8 cellular contexts compared by ENCODE assay signal in the genomic region with DNA sequence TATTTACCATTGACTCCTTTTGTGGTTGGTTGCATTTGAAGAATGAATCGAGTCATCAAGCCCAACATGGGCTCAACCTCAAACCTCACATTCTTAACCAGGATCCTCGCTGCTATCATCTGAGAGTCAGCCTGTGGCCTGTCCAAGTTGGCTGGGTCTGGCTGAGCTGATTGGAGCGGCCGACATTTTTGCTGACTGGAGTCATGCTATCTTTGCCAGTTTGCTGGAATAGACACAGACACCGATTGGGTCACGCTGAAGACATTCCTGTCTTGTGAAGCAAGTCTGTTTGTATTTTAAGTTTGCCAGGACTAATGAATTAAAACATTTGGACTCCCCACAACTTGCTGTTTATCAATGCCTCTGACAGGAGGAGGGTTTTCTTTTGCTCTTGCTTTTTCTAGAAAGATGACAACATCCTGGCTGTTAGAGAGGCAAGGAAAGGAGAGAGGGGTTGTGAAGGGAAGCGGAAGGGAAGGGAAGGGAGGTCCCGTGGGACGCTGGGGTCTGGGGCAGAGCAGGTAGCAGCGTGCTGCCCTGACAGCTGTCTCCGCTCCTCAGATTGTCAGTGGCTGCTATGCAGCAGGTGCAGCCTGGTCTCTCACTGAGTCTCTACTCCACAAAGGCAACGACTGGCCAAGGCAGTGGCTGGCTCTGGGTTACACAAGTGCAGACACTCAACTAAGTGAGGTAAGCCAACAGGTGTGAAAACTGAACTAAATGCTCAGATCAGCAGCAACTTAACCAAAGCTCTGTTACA. TPM values are rescaled to one million over a fixed set of nuclear protein-coding genes. Genes with fewer than 3 reads are reported as not detected.
A peak's percentile ranks its signal among the peaks of the same experiment; 100 is the strongest.
DNase-seq lines count a peak whose midpoint lies in the region; ATAC-seq, FAIRE-seq and TF ChIP-seq lines count a peak whose summit lies in the region.

A gene with protein sequence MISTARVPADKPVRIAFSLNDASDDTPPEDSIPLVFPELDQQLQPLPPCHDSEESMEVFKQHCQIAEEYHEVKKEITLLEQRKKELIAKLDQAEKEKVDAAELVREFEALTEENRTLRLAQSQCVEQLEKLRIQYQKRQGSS (plus strand): TSS at position 411 of the 760 bp plus-strand sequence. CDS start 2,701 bp downstream, outside the sequence.

- FAIRE-seq in H54 (lab: Jason Lieb, UNC) (peak; percentile 95), GM12892 (lab: Jason Lieb, UNC) (no peak)

- peaks cover 2% of the 10 kb centered on the region for H3K36me3 Mint-ChIP-seq in T-helper 17 cell (ENCODE audit: low read depth)
- H3K36me3 Mint-ChIP-seq in stimulated activated naive B cell treated with anti-CD40 and anti-IgM and Interleukin-4, amounts not matched to agents 10 μg/mL and 1 μg/mL and 100 μg/mL, for 72 hours, result peaks cover 9 to 11% of the 10 kb centered on the region in 2 donors

- WGBS in heart left ventricle, 4 donors, result 52 to 65% (median 56%) methylated on average over 12 of the region's 12 CpGs
- 67 to 88% (median 82%) methylated on average over 12 of the region's 12 CpGs for WGBS in spleen, 5 donors

- H3K9me3 ChIP-seq in T-helper 17 cell (ENCODE audit: control insufficient read depth, low read length, poor library complexity, severe bottlenecking) (no peaks in the 10 kb centered on the region), heart left ventricle (peaks cover 0 to 15% (median 0%) of the 10 kb centered on the region in 12 donors), spleen (peaks cover 0 to 8% (median 5%) of the 10 kb centered on the region in 8 donors)

- H3K27me3 ChIP-seq in heart left ventricle (no peaks in the 10 kb centered on the region), spleen (replicated peaks in 1 of 7) (no peaks in the 10 kb centered on the region)

- H3K9me3 Mint-ChIP-seq in stimulated activated naive B cell treated with anti-CD40 and anti-IgM and Interleukin-4, amounts not matched to agents 10 μg/mL and 1 μg/mL and 100 μg/mL, for 72 hours, result peaks cover 0 to 4% of the 10 kb centered on the region in 2 donors

- intact Hi-C loops in heart left ventricle (cut with DNase I) (no loop called here), spleen (cut with DNase I; ENCODE audit: low total_unique reads) (no loop called here)

- DNase-seq in H54 (ENCODE audit: insufficient read length, low spot score), result peak; percentile 81
- no peak for DNase-seq in T-helper 17 cell
- peak; percentile 51 to 78 (median 63) for DNase-seq in heart left ventricle
- no peak for DNase-seq in spleen
- DNase-seq in NCI-H526 (lab: John Stamatoyannopoulos, UW), result no peak
- no peak for DNase-seq in stimulated activated naive B cell treated with anti-CD40 and anti-IgM and Interleukin-4, amounts not matched to agents 10 μg/mL and 1 μg/mL and 100 μg/mL, for 72 hours
- no peak for DNase-seq in GM12892 (ENCODE audit: insufficient read length)

- H3K27me3 Mint-ChIP-seq in T-helper 17 cell, result no peaks in the 10 kb centered on the region
- no peaks in the 10 kb centered on the region for H3K27me3 Mint-ChIP-seq in stimulated activated naive B cell treated with anti-CD40 and anti-IgM and Interleukin-4, amounts not matched to agents 10 μg/mL and 1 μg/mL and 100 μg/mL, for 72 hours

- ATAC-seq in T-helper 17 cell (no peak), heart left ventricle (peak; percentile 90 to 99 (median 94)), HG02571 (IDR thresholded peaks at IDR 0.05; ENCODE audit: unreplicated experiment) (no peak)
- ATAC-seq in stimulated activated naive B cell treated with anti-CD40 and anti-IgM and Interleukin-4, amounts not matched to agents 10 μg/mL and 1 μg/mL and 100 μg/mL, for 72 hours (replicated peaks), result no peak

- H3K27ac ChIP-seq in heart left ventricle (peak within 1 kb of the TSS in 8 of 12 donors; percentile 29 to 84 (median 56)), spleen (no peak within 1 kb of the TSS)

- TF ChIP-seq CTCF in heart left ventricle (IDR thresholded peaks at IDR 0.05) (no peak), spleen (IDR thresholded peaks at IDR 0.05 in 8 of 11, conservative IDR thresholded peaks at IDR 0.05 in 3 of 11) (no peak)

- no peak within 1 kb of the TSS for H3K27ac Mint-ChIP-seq in T-helper 17 cell
- H3K27ac Mint-ChIP-seq in stimulated activated naive B cell treated with anti-CD40 and anti-IgM and Interleukin-4, amounts not matched to agents 10 μg/mL and 1 μg/mL and 100 μg/mL, for 72 hours, result no peak within 1 kb of the TSS

- peaks cover 5% of the 10 kb centered on the region for H3K4me1 Mint-ChIP-seq in T-helper 17 cell
- H3K4me1 Mint-ChIP-seq in stimulated activated naive B cell treated with anti-CD40 and anti-IgM and Interleukin-4, amounts not matched to agents 10 μg/mL and 1 μg/mL and 100 μg/mL, for 72 hours, result peaks cover 0 to 3% of the 10 kb centered on the region in 2 donors

- peaks cover 0 to 18% (median 9%) of the 10 kb centered on the region in 12 donors for H3K4me1 ChIP-seq in heart left ventricle
- H3K4me1 ChIP-seq in spleen, result no peaks in the 10 kb centered on the region

- H3K4me3 Mint-ChIP-seq in T-helper 17 cell, result no peak within 1 kb of the TSS
- no peak within 1 kb of the TSS for H3K4me3 Mint-ChIP-seq in stimulated activated naive B cell treated with anti-CD40 and anti-IgM and Interleukin-4, amounts not matched to agents 10 μg/mL and 1 μg/mL and 100 μg/mL, for 72 hours

- TF ChIP-seq POLR2A in H54 (IDR thresholded peaks at IDR 0.05; ENCODE audit: low read depth, low read length) (peak; percentile 1; the same call in 1 of the 2 replicates), heart left ventricle (IDR thresholded peaks at IDR 0.05) (no peak), spleen (IDR thresholded peaks at IDR 0.05) (no peak), GM12892 (IDR thresholded peaks at IDR 0.05; ENCODE audit: low read depth, low read length) (no peak)

- H3K36me3 ChIP-seq in heart left ventricle, result no peaks in the 10 kb centered on the region
- peaks cover 0 to 5% (median 0%) of the 10 kb centered on the region in 6 donors for H3K36me3 ChIP-seq in spleen

- H3K4me3 ChIP-seq in heart left ventricle, result peak within 1 kb of the TSS in 4 of 12 donors; percentile 3 to 31 (median 12)
- no peak within 1 kb of the TSS for H3K4me3 ChIP-seq in spleen

RNA-seq across cellular contexts. Expression of the gene that starts here (rescaled TPM):
- 10 to 100 TPM; 11.6 to 85.3 TPM for total RNA-seq in T-helper 17 cell
- total RNA-seq in heart left ventricle, result 10 to 100 TPM in 3 of 9 donors, 1 to 10 TPM in 5, under 1 TPM in 1; 0.64 to 25.2 (median 7.4) TPM
- polyA plus RNA-seq in heart left ventricle, result 1 to 10 TPM; 2.7 to 4.5 TPM
- 10 to 100 TPM in 5 of 7 donors, 1 to 10 TPM in 2; 7.1 to 24.3 (median 13.9) TPM for total RNA-seq in spleen
- polyA plus RNA-seq in spleen, result 10 to 100 TPM in 2 of 3 donors, 1 to 10 TPM in 1; 6.9 to 13.3 (median 10.5) TPM
- polyA plus RNA-seq in GM12892 (2012; ENCODE audit: missing spikeins), result 9.7 TPM

Comparison
In these comparisons a context has a peak if more than half of its experiments do, and no peak if none do; other contexts are left out.
1. DNase-seq: peak in H54 (single experiment) and heart left ventricle (5 of 5); none in T-helper 17 cell (0 of 3), spleen (single experiment), NCI-H526 (0 of 2), stimulated activated naive B cell treated with anti-CD40 and anti-IgM and Interleukin-4, amounts not matched to agents 10 μg/mL and 1 μg/mL and 100 μg/mL, for 72 hours (single experiment) and GM12892 (single experiment).
2. ATAC-seq: peak in heart left ventricle (4 of 4); none in T-helper 17 cell (single experiment), HG02571 (single experiment) and stimulated activated naive B cell treated with anti-CD40 and anti-IgM and Interleukin-4, amounts not matched to agents 10 μg/mL and 1 μg/mL and 100 μg/mL, for 72 hours (0 of 2).
3. H3K27ac ChIP-seq: peak in heart left ventricle (8 of 12); none in spleen (0 of 8).